ENCODE assay signal across 14 cellular contexts in the genomic region with DNA sequence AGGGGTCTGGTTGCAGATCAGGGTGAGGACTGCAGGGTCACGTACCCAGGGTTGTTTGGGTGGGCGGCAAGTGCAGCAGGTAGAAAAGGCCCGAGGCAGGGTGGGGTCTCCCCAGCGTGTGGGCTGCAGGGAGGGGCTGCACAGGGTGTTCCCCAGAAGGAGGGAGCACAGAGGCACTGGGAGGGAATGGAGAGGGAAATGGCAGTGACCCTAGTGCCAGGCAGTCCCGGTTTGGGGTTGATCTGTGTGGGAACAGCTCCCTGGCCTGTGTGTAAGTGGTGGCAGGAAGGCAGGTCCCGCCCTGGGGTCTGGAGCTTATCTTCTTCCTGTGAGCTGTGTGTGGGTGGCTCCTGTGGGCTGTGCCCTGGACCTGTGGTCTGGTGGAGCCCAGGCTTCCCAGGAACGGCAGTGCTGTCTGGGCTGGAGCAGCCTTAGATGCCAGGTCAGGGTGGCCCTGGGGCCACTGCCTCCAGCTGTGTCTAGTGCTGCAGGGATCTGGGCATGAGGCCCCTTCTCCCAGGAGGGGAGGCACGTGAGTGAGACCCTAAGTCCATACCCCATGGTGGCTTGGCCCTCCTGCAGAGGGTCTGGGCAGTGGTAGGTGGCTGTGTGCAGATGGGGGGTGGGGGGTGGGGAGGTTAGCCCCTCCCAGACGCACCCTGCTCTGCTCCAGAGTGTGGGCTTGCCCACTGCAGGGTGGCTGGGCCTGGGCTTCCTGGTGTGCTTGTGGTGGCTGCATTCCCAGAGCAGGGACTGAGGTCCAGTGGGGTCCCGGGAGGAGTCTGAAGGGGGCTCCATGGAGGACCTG.
A peak's percentile ranks its signal among the peaks of the same experiment; 100 is the strongest.
DNase-seq lines count a peak whose midpoint lies in the region; ATAC-seq and TF ChIP-seq lines count a peak whose summit lies in the region.
"Had no signal": no experiment of that assay in that cellular context is flagged by ENCODE, and none has a peak within 500 bp of the region (broad histone marks: within the 10 kb centered on the region; RNA-seq: fewer than 3 reads in every experiment).

No MANE protein-coding gene starts in this region.

- no peaks in the 10 kb centered on the region for H3K9me3 ChIP-seq in body of pancreas

- H3K36me3 ChIP-seq in body of pancreas (replicated peaks in 1 of 2; ENCODE audit: insufficient read depth in 1 of 2, low read depth in 2 of 2), result no peaks in the 10 kb centered on the region

- no peaks in the 10 kb centered on the region for H3K9me3 Mint-ChIP-seq in natural killer cell
- H3K9me3 Mint-ChIP-seq: CD4-positive, alpha-beta T cell had no signal

- H3K27ac ChIP-seq in body of pancreas, result no peak overlapping the region

- peaks cover 11 to 17% of the 10 kb centered on the region in 2 donors for H3K27me3 Mint-ChIP-seq in natural killer cell (ENCODE audit: low read depth in 2 of 2)
- H3K27me3 Mint-ChIP-seq: activated naive CD8-positive, alpha-beta T cell had no signal

- H3K4me3 Mint-ChIP-seq in natural killer cell, result no peak overlapping the region
- H3K4me3 Mint-ChIP-seq: activated naive CD8-positive, alpha-beta T cell; CD4-positive, alpha-beta T cell had no signal

- TF ChIP-seq POLR2A in NB4 (IDR thresholded peaks at IDR 0.05; ENCODE audit: extremely low read depth, insufficient read length) (peak; percentile 12), body of pancreas (IDR thresholded peaks at IDR 0.05) (no peak)

- POLR2A ChIA-PET in GM10248 (lab: Yijun Ruan, JAX), result no interaction called here

- DNase-seq in GM10248 (ENCODE audit: extremely low spot score) (peak; percentile 2), NB4 (ENCODE audit: low read depth) (peak; percentile 86), body of pancreas (peak in 3 of 4 donors; percentile 0 to 6 (median 3)), natural killer cell (peak; percentile 12), NCI-H1105 (lab: John Stamatoyannopoulos, UW) (no peak)
- DNase-seq: NCI-H187, NCI-H82, SHP77 treated with DMSO at 0.1 percent for 48 hours had no signal

- H3K4me1 Mint-ChIP-seq in natural killer cell, result no peaks in the 10 kb centered on the region

- CTCF ChIA-PET in GM10248 (lab: Yijun Ruan, JAX), result no interaction called here

- TF ChIP-seq CTCF in GM10248 (IDR thresholded peaks at IDR 0.05; ENCODE audit: control extremely low read depth, extremely low read depth, low read depth, missing control alignments) (no peak), NB4 (IDR thresholded peaks at IDR 0.05; ENCODE audit: low read depth, low read length) (no peak), body of pancreas (IDR thresholded peaks at IDR 0.05) (no peak), natural killer cell (IDR thresholded peaks at IDR 0.05) (no peak)

- WGBS in body of pancreas, 2 donors, result 51% methylated on average over 6 to 10 of the region's 10 CpGs

- ATAC-seq in body of pancreas (no peak), natural killer cell (no peak), GM21367 (IDR thresholded peaks at IDR 0.05; ENCODE audit: unreplicated experiment) (no peak), GM18519 (IDR thresholded peaks at IDR 0.05; ENCODE audit: low FRiP score, unreplicated experiment) (no peak), HG03025 (IDR thresholded peaks at IDR 0.05; ENCODE audit: low FRiP score, unreplicated experiment) (no peak)
- ATAC-seq: activated CD4-positive, CD25-positive, alpha-beta regulatory T cell treated with anti-CD3 and anti-CD28 coated beads, Interleukin-2, amount 50 U/mL, for 24 hours had no signal

- H3K27me3 ChIP-seq in body of pancreas, result no peaks in the 10 kb centered on the region

- intact Hi-C loops in body of pancreas (cut with DNase I) (no loop called here), natural killer cell (cut with micrococcal nuclease) (no loop called here)

- H3K36me3 Mint-ChIP-seq in natural killer cell, result no peaks in the 10 kb centered on the region
- H3K36me3 Mint-ChIP-seq: activated naive CD8-positive, alpha-beta T cell had no signal

- no peaks in the 10 kb centered on the region for H3K4me1 ChIP-seq in body of pancreas

- no peak overlapping the region for H3K27ac Mint-ChIP-seq in natural killer cell
- H3K27ac Mint-ChIP-seq: activated naive CD8-positive, alpha-beta T cell; CD4-positive, alpha-beta T cell had no signal

- H3K4me3 ChIP-seq in NB4 (ENCODE audit: low read depth, low read length), result no peak overlapping the region
- H3K4me3 ChIP-seq in body of pancreas, result no peak overlapping the region
